In the genomic region with DNA sequence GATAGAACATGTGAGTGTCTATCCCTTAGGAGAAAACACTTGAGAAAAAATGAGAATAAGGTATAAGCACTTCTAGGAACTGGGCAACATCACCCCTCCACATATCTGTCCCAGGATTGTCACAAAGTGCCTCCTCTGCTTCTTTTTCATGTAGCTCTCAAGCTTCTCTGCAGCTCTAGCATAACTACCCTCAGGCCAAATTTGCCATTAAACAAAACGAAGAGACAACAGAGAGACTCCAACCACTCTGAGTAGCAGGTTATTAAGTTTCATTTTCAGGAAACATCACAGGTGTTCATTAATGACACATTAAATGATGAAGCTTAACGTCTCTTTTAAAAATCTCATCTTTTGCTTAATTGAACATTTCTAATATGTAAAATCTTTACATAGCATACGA, we compare ENCODE assay signal across 20 cellular contexts.
"Had no signal": no experiment of that assay in that cellular context is flagged by ENCODE, and none has a peak within 500 bp of the region (broad histone marks: within the 10 kb centered on the region; RNA-seq: fewer than 3 reads in every experiment).

No MANE protein-coding gene starts in this region.

- ATAC-seq: left lobe of liver; natural killer cell treated with Interleukin-12 subunit alpha and Interleukin-12 subunit beta and Interleukin-15 and Interleukin-18, amount 100 ng/mL, for 72 hours; sciatic nerve; stimulated activated naive CD8-positive, alpha-beta T cell treated with anti-CD3 and anti-CD28 coated beads, Interleukin-15, amount 100 ng/mL, for 72 hours had no signal

- H3K27me3 Mint-ChIP-seq: activated naive CD8-positive, alpha-beta T cell; natural killer cell treated with Interleukin-12 subunit alpha and Interleukin-12 subunit beta and Interleukin-15 and Interleukin-18, amount 100 ng/mL, for 72 hours; stimulated activated naive CD8-positive, alpha-beta T cell treated with anti-CD3 and anti-CD28 coated beads, Interleukin-15, amount 100 ng/mL, for 72 hours had no signal

- H3K79me2 ChIP-seq: parathyroid adenoma had no signal

- H3K27ac ChIP-seq: neutrophil, parathyroid adenoma, WERI-Rb-1 had no signal

- H3K9me3 ChIP-seq: neutrophil had no signal

- DNase-seq: activated CD4-positive, alpha-beta T cell treated with anti-CD3 and anti-CD28 coated beads, Interleukin-2, amount 50 U/mL, for 48 hours; cerebellar nuclear complex; cortex of kidney; head of caudate nucleus; stimulated activated CD4-positive, alpha-beta T cell treated with anti-CD3 and anti-CD28 coated beads, Interleukin-4, amount 100 ng/mL, for 1 hour; stimulated activated naive CD8-positive, alpha-beta T cell treated with anti-CD3 and anti-CD28 coated beads, Interleukin-15, amount 100 ng/mL, for 72 hours; trophoblast cell; WERI-Rb-1 had no signal

- H3K4me1 Mint-ChIP-seq: stimulated activated naive CD8-positive, alpha-beta T cell treated with anti-CD3 and anti-CD28 coated beads, Interleukin-15, amount 100 ng/mL, for 72 hours had no signal

- H3K4me3 ChIP-seq: lung, smooth muscle cell had no signal

- H3K9ac ChIP-seq: parathyroid adenoma had no signal

- H3K27me3 ChIP-seq: neutrophil had no signal

- H3K36me3 Mint-ChIP-seq: activated naive CD8-positive, alpha-beta T cell; natural killer cell treated with Interleukin-12 subunit alpha and Interleukin-12 subunit beta and Interleukin-15 and Interleukin-18, amount 100 ng/mL, for 72 hours had no signal

- FAIRE-seq: bronchial epithelial cell, frontal cortex, keratinocyte had no signal

- H3K36me3 ChIP-seq: neutrophil, WERI-Rb-1 had no signal

- H3K27ac Mint-ChIP-seq: activated naive CD8-positive, alpha-beta T cell; activated T-helper 1 cell treated with anti-CD3 and anti-CD28 coated beads, Interleukin-12 subunit alpha, Interleukin-12 subunit beta, Interleukin-2, Interleukin-4 antibody, amounts not matched to agents 30 ng/mL and 10 ng/mL and 1 ng/mL, durations not matched to agents 14 hours and 24 hours and 36 hours; natural killer cell treated with Interleukin-12 subunit alpha and Interleukin-12 subunit beta and Interleukin-15 and Interleukin-18, amount 100 ng/mL, for 72 hours; stimulated activated naive CD8-positive, alpha-beta T cell treated with anti-CD3 and anti-CD28 coated beads, Interleukin-15, amount 100 ng/mL, for 72 hours had no signal

- H3K9me3 Mint-ChIP-seq: activated T-helper 1 cell treated with anti-CD3 and anti-CD28 coated beads, Interleukin-12 subunit alpha, Interleukin-12 subunit beta, Interleukin-2, Interleukin-4 antibody, amounts not matched to agents 30 ng/mL and 10 ng/mL and 1 ng/mL, durations not matched to agents 14 hours and 24 hours and 36 hours had no signal

- H3K4me1 ChIP-seq: parathyroid adenoma had no signal

- H3K4me3 Mint-ChIP-seq: activated naive CD8-positive, alpha-beta T cell; activated T-helper 1 cell treated with anti-CD3 and anti-CD28 coated beads, Interleukin-12 subunit alpha, Interleukin-12 subunit beta, Interleukin-2, Interleukin-4 antibody, amounts not matched to agents 30 ng/mL and 10 ng/mL and 1 ng/mL, durations not matched to agents 14 hours and 24 hours and 36 hours; natural killer cell treated with Interleukin-12 subunit alpha and Interleukin-12 subunit beta and Interleukin-15 and Interleukin-18, amount 100 ng/mL, for 72 hours; stimulated activated naive CD8-positive, alpha-beta T cell treated with anti-CD3 and anti-CD28 coated beads, Interleukin-15, amount 100 ng/mL, for 72 hours had no signal

- H2AFZ ChIP-seq: parathyroid adenoma had no signal

- H3K4me2 ChIP-seq: smooth muscle cell had no signal
